In the genomic region with DNA sequence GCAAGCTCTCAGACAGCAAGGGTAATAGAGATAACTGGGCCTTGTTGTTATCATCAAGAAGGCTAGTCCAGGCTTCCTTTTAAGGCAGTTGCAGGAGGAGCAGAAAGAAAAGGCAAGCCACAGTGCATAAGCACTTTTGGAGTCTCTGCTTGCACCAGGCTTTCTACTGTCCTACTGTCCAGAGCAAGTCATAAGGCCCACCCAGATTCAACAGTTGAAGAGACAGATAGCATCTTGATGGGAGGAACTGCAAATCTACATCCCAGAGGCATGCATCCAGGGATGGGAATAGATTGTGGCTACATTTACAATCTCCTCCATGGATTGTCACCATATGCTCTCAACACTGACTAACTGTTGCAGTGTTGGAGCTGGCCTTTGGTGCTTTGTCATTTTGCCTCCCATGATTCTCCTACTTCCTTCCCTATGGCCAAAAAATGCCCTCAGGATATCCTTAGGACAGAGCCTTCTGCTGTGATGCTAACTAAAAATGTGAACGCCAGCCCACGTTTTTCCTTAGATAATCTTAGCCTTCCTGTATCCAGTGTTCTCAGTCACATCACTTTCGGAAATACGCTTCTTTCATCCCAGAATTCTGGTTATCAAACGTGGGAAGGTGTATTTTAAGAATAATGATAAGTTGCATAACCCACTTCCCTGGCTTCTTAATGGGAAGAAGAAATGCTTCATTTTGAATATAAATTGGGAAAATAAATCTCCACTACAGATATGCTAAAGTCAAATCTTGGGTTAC, we compare ENCODE assay signal across 1 cellular context.
TF ChIP-seq lines count a peak whose summit lies in the region.

No MANE protein-coding gene starts in this region.

TF ChIP-seq in GM23338, 12 proteins besides CTCF, POLR2A, EP300 and RAD21 (continued from another document):
- TF ChIP-seq ZNF331 (CRISPR knock-in tag; IDR thresholded peaks at IDR 0.05; ENCODE audit: low read depth) (no peak), POLR2AphosphoS5 (IDR thresholded peaks at IDR 0.05; ENCODE audit: low read depth) (no peak), ZNF462 (CRISPR knock-in tag; IDR thresholded peaks at IDR 0.05) (no peak), REST (IDR thresholded peaks at IDR 0.05; ENCODE audit: unreplicated experiment) (no peak), JUNB (IDR thresholded peaks at IDR 0.05; ENCODE audit: unreplicated experiment) (no peak)
